Comparison of ENCODE assay signal across 8 cellular contexts in the genomic region with DNA sequence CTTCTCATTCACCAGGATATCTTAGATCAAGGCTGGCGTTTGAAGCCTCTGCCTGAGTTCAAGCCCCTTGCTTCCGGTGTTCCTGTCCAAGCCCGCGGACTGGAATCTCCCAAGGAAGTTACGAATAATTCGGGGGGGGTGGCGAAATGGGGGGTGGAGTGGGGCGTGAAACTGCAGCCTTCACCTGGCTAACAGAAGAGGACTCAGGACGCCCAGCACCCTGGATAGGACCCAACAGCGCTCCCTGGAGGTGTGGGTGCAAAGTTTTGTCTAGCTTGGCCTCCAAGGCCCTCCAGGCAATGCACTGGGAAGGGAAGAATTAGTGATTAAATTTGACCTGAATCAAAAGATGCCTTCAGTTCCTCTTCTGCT. TPM values are rescaled to one million over a fixed set of nuclear protein-coding genes. Genes with fewer than 3 reads are reported as not detected.
A peak's percentile ranks its signal among the peaks of the same experiment; 100 is the strongest.
DNase-seq lines count a peak whose midpoint lies in the region; ATAC-seq lines count a peak whose summit lies in the region.

No MANE protein-coding gene starts in this region.

- no peak overlapping the region for H2BK5ac ChIP-seq in mesendoderm (ENCODE audit: low read length)

- peak overlapping the region; percentile 89 for H3K4me3 Mint-ChIP-seq in activated CD4-positive, alpha-beta memory T cell treated with anti-CD3 and anti-CD28 coated beads, Interleukin-2, amount 10 ng/mL, durations not matched to agents 7 days and 5 days

- no peaks in the 10 kb centered on the region for H3K9me3 Mint-ChIP-seq in activated CD4-positive, alpha-beta memory T cell treated with anti-CD3 and anti-CD28 coated beads, Interleukin-2, amount 10 ng/mL, durations not matched to agents 7 days and 5 days

- peaks cover 6% of the 10 kb centered on the region for H3K27me3 Mint-ChIP-seq in activated CD4-positive, alpha-beta memory T cell treated with anti-CD3 and anti-CD28 coated beads, Interleukin-2, amount 10 ng/mL, durations not matched to agents 7 days and 5 days

- H3K79me2 ChIP-seq in mesendoderm (ENCODE audit: control insufficient read depth, insufficient read depth, low read length), result peaks cover 20% of the 10 kb centered on the region

- no peak overlapping the region for H4K8ac ChIP-seq in mesendoderm (ENCODE audit: low read depth, low read length)

- no CpG with 5 or more reads among the region's 10 CpGs for WGBS in mesendoderm (ENCODE audit: extremely low coverage, insufficient coverage, low lambda C conversion rate)

- peak; percentile 36 for ATAC-seq in HG02884 (IDR thresholded peaks at IDR 0.05; ENCODE audit: unreplicated experiment)
- no peak for ATAC-seq in HG02840 (IDR thresholded peaks at IDR 0.05; ENCODE audit: low FRiP score, unreplicated experiment)

- no peak overlapping the region for H2AK5ac ChIP-seq in mesendoderm (ENCODE audit: low read length)

- peak overlapping the region; percentile 68 for H3K4me2 ChIP-seq in mesendoderm (ENCODE audit: low read length)

- H3K27ac Mint-ChIP-seq in activated CD4-positive, alpha-beta memory T cell treated with anti-CD3 and anti-CD28 coated beads, Interleukin-2, amount 10 ng/mL, durations not matched to agents 7 days and 5 days, result peak overlapping the region; percentile 92

- H3K27me3 ChIP-seq in mesendoderm (ENCODE audit: insufficient read depth, low read length, poor library complexity), result no peaks in the 10 kb centered on the region

- no peak overlapping the region for H3K4ac ChIP-seq in mesendoderm (ENCODE audit: low read depth, low read length)

- CTCF ChIA-PET in activated CD4-positive, alpha-beta memory T cell treated with anti-CD3 and anti-CD28 coated beads, Interleukin-2, amount 10 ng/mL, durations not matched to agents 7 days and 5 days (lab: Charles Lee), result interaction anchor here (0.7 to 4.2 kb wide), 57 partner anchors 11 to 941 kb away, joined by 3 to 62 read pairs (median 5); no protein-coding TSS in a partner anchor

- peak overlapping the region; percentile 66 for H3K9ac ChIP-seq in mesendoderm (ENCODE audit: low read length)

- H2BK120ac ChIP-seq in mesendoderm (ENCODE audit: low read depth, low read length), result no peak overlapping the region

- no peak overlapping the region for H2BK15ac ChIP-seq in mesendoderm (replicated peaks; ENCODE audit: low read depth)

- POLR2A ChIA-PET in activated CD4-positive, alpha-beta memory T cell treated with anti-CD3 and anti-CD28 coated beads, Interleukin-2, amount 10 ng/mL, durations not matched to agents 7 days and 5 days (lab: Charles Lee), result interaction anchor here (0.8 to 4.5 kb wide), 30 partner anchors 10 to 886 kb away, joined by 3 to 82 read pairs (median 6); no protein-coding TSS in a partner anchor

- no peak overlapping the region for H3K23ac ChIP-seq in mesendoderm (ENCODE audit: low read length)

- no peak overlapping the region for H4K5ac ChIP-seq in mesendoderm (ENCODE audit: low read length)

- peaks cover 41% of the 10 kb centered on the region for H3K4me1 Mint-ChIP-seq in activated CD4-positive, alpha-beta memory T cell treated with anti-CD3 and anti-CD28 coated beads, Interleukin-2, amount 10 ng/mL, durations not matched to agents 7 days and 5 days

- H3K4me1 ChIP-seq in mesendoderm (ENCODE audit: control insufficient read depth, low read depth, low read length), result peaks cover 2% of the 10 kb centered on the region

- no peaks in the 10 kb centered on the region for H3K36me3 ChIP-seq in mesendoderm (ENCODE audit: control insufficient read depth, insufficient read depth, low read length)

- peak overlapping the region; percentile 42 for H3K4me3 ChIP-seq in mesendoderm (ENCODE audit: low read length)

- peaks cover 1% of the 10 kb centered on the region for H3K79me1 ChIP-seq in mesendoderm (ENCODE audit: low read length)

- peak; percentile 4 for DNase-seq in DMS114 treated with DMSO at 0.1 percent for 48 hours (lab: John Stamatoyannopoulos, UW; ENCODE audit: unreplicated experiment)
- peak; percentile 58 to 88 for DNase-seq in NCI-H524 (lab: John Stamatoyannopoulos, UW)
- DNase-seq in activated CD4-positive, alpha-beta memory T cell treated with anti-CD3 and anti-CD28 coated beads, Interleukin-2, amount 10 ng/mL, durations not matched to agents 7 days and 5 days, result peak; percentile 86
- DNase-seq in effector CD4-positive, alpha-beta T cell, result peak; percentile 74
- peak; percentile 85 for DNase-seq in mesendoderm
- DNase-seq in stimulated activated CD8-positive, alpha-beta memory T cell treated with anti-CD3 and anti-CD28 coated beads, Interleukin-15, amount 100 ng/mL, for 1 hour (ENCODE audit: low read depth), result peak; percentile 68

- peak overlapping the region; percentile 93 for H3K18ac ChIP-seq in mesendoderm (ENCODE audit: low read length)

- H3K36me3 Mint-ChIP-seq in activated CD4-positive, alpha-beta memory T cell treated with anti-CD3 and anti-CD28 coated beads, Interleukin-2, amount 10 ng/mL, durations not matched to agents 7 days and 5 days (ENCODE audit: low read depth), result peaks cover 23% of the 10 kb centered on the region

- H3K56ac ChIP-seq in mesendoderm (ENCODE audit: low read length), result peak overlapping the region; percentile 82

- H3K27ac ChIP-seq in mesendoderm (ENCODE audit: low read depth, low read length), result peak overlapping the region; percentile 4

RNA-seq across cellular contexts. Expression of a gene that starts 0.9 kb away (rescaled TPM):
- 10 to 100 TPM; 62.8 to 68.3 TPM for total RNA-seq in activated CD4-positive, alpha-beta memory T cell treated with anti-CD3 and anti-CD28 coated beads, Interleukin-2, amount 10 ng/mL, durations not matched to agents 7 days and 5 days
- polyA plus RNA-seq in mesendoderm (2013, experiment 1 of 2), result 26.0 TPM
- 27.0 TPM for polyA plus RNA-seq in mesendoderm (2013, experiment 2 of 2)

Comparison
In these comparisons a context has a peak if more than half of its experiments do, and no peak if none do; other contexts are left out.
1. DNase-seq: peak in every context shown above with its lines; median percentile 86 in activated CD4-positive, alpha-beta memory T cell treated with anti-CD3 and anti-CD28 coated beads, Interleukin-2, amount 10 ng/mL, durations not matched to agents 7 days and 5 days; 85 in mesendoderm; 74 in effector CD4-positive, alpha-beta T cell; 73 in NCI-H524; 68 in stimulated activated CD8-positive, alpha-beta memory T cell treated with anti-CD3 and anti-CD28 coated beads, Interleukin-15, amount 100 ng/mL, for 1 hour; 4 in DMS114 treated with DMSO at 0.1 percent for 48 hours.